8 cellular contexts compared by ENCODE assay signal in the genomic region with DNA sequence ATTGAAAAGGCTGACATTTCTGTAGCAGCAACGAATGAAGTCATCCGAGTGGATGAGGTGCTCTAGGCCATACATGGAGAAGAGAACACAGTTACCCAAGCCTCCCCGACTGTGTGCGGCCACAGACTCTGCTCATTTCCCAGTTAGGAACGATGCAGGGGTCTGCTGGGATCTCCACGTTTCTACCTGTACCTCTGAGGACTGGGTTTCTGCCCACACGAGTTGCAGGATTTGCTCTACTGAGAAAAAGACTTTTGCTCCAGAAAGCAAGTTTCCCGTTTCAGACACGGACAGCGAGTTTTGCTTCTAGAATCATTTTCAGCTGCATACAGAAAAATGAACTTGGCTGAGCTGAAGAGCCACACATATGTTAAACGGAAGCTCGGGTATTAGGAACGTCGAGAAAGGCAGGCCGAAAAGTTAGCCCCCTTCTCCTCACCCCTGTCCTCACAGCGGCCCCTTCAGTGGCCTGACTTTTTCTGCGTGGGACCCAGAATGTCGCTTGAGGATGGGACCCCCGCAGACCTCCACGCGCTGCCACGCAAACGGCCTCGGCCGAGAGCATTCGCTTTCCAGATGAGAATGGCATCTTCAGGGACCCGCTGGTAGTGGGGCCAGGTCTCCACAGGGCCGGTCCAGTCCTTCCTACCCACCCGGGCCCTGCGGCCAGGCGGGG. TPM values are rescaled to one million over a fixed set of nuclear protein-coding genes. Genes with fewer than 3 reads are reported as not detected.
DNase-seq lines count a peak whose midpoint lies in the region; ATAC-seq and FAIRE-seq lines count a peak whose summit lies in the region.

No MANE protein-coding gene starts in this region.

- H3K36me3 ChIP-seq in iPS DF 6.9 (ENCODE audit: control insufficient read depth, insufficient read depth, low read length) (no peaks in the 10 kb centered on the region), small intestine (ENCODE audit: control insufficient read depth in 2 of 2, insufficient read depth in 2 of 2, low read length in 2 of 2) (no peaks in the 10 kb centered on the region)

- POLR2A ChIA-PET in activated CD4-positive, alpha-beta T cell treated with anti-CD3 and anti-CD28 coated beads, Interleukin-2, amount 10 ng/mL, durations not matched to agents 7 days and 5 days (lab: Charles Lee): no interaction called here
- POLR2A ChIA-PET in activated naive CD8-positive, alpha-beta T cell treated with anti-CD3 and anti-CD28 coated beads, Interleukin-2, amount 10 ng/mL, durations not matched to agents 7 days and 5 days (lab: Charles Lee): no interaction called here

- H3K9me3 Mint-ChIP-seq in activated CD4-positive, alpha-beta T cell treated with anti-CD3 and anti-CD28 coated beads, Interleukin-2, amount 10 ng/mL, durations not matched to agents 7 days and 5 days: no peaks in the 10 kb centered on the region
- no peaks in the 10 kb centered on the region for H3K9me3 Mint-ChIP-seq in activated naive CD8-positive, alpha-beta T cell treated with anti-CD3 and anti-CD28 coated beads, Interleukin-2, amount 10 ng/mL, durations not matched to agents 7 days and 5 days

- ATAC-seq in activated naive CD8-positive, alpha-beta T cell treated with anti-CD3 and anti-CD28 coated beads, Interleukin-2, amount 10 ng/mL, durations not matched to agents 7 days and 5 days (ENCODE audit: low read depth): no peak
- ATAC-seq in HG03460 (IDR thresholded peaks at IDR 0.05; ENCODE audit: unreplicated experiment) (no peak), HG03439 (IDR thresholded peaks at IDR 0.05; ENCODE audit: unreplicated experiment) (no peak)

- peak overlapping the region; percentile 56 for H3K4me3 Mint-ChIP-seq in activated CD4-positive, alpha-beta T cell treated with anti-CD3 and anti-CD28 coated beads, Interleukin-2, amount 10 ng/mL, durations not matched to agents 7 days and 5 days
- H3K4me3 Mint-ChIP-seq in activated naive CD8-positive, alpha-beta T cell treated with anti-CD3 and anti-CD28 coated beads, Interleukin-2, amount 10 ng/mL, durations not matched to agents 7 days and 5 days: peak overlapping the region; percentile 48

- CTCF ChIA-PET in activated CD4-positive, alpha-beta T cell treated with anti-CD3 and anti-CD28 coated beads, Interleukin-2, amount 10 ng/mL, durations not matched to agents 7 days and 5 days (lab: Charles Lee): no interaction called here

- H3K9me3 ChIP-seq in iPS DF 6.9 (ENCODE audit: control insufficient read depth, insufficient read depth, low read length): no peaks in the 10 kb centered on the region
- no peaks in the 10 kb centered on the region for H3K9me3 ChIP-seq in small intestine (ENCODE audit: control insufficient read depth, low read depth)

- no CpG with 5 or more reads among the region's 31 CpGs for WGBS in iPS DF 6.9 (ENCODE audit: insufficient coverage, insufficient read length)
- WGBS in small intestine, 3 donors: 26 to 52% (median 45%) methylated on average over 31 of the region's 31 CpGs

- H3K27ac ChIP-seq in iPS DF 6.9 (ENCODE audit: low read length) (no peak overlapping the region), small intestine (ENCODE audit: low read depth in 1 of 2, low read length in 1 of 2) (peak overlapping the region; percentile 42 to 91)

- no peak overlapping the region for H3K27ac Mint-ChIP-seq in activated CD4-positive, alpha-beta T cell treated with anti-CD3 and anti-CD28 coated beads, Interleukin-2, amount 10 ng/mL, durations not matched to agents 7 days and 5 days
- H3K27ac Mint-ChIP-seq in activated naive CD8-positive, alpha-beta T cell treated with anti-CD3 and anti-CD28 coated beads, Interleukin-2, amount 10 ng/mL, durations not matched to agents 7 days and 5 days: no peak overlapping the region

- DNase-seq in activated CD4-positive, alpha-beta T cell treated with anti-CD3 and anti-CD28 coated beads, Interleukin-2, amount 10 ng/mL, durations not matched to agents 7 days and 5 days: no peak
- DNase-seq in activated CD4-positive, alpha-beta T cell treated with anti-CD3 and anti-CD28 coated beads, Interleukin-2, amount 50 U/mL, for 4 hours: no peak
- DNase-seq in activated naive CD8-positive, alpha-beta T cell treated with anti-CD3 and anti-CD28 coated beads, Interleukin-2, amount 10 ng/mL, durations not matched to agents 7 days and 5 days: no peak
- DNase-seq in iPS DF 6.9 (ENCODE audit: low read depth, low spot score) (no peak), small intestine (no peak), DMS 273 treated with DMSO at 0.1 percent for 48 hours (lab: John Stamatoyannopoulos, UW) (no peak)

- peak overlapping the region; percentile 57; the same call in 1 of the 2 replicates for H3K4me3 ChIP-seq in iPS DF 6.9 (ENCODE audit: low read length)
- peak overlapping the region in 1 of 2 donors; percentile 70 for H3K4me3 ChIP-seq in small intestine (ENCODE audit: low read depth in 1 of 2, low read length in 2 of 2)

- no peaks in the 10 kb centered on the region for H3K36me3 Mint-ChIP-seq in activated CD4-positive, alpha-beta T cell treated with anti-CD3 and anti-CD28 coated beads, Interleukin-2, amount 10 ng/mL, durations not matched to agents 7 days and 5 days (ENCODE audit: low read depth)
- no peaks in the 10 kb centered on the region for H3K36me3 Mint-ChIP-seq in activated naive CD8-positive, alpha-beta T cell treated with anti-CD3 and anti-CD28 coated beads, Interleukin-2, amount 10 ng/mL, durations not matched to agents 7 days and 5 days

- peaks cover 48% of the 10 kb centered on the region for H3K4me1 Mint-ChIP-seq in activated CD4-positive, alpha-beta T cell treated with anti-CD3 and anti-CD28 coated beads, Interleukin-2, amount 10 ng/mL, durations not matched to agents 7 days and 5 days
- H3K4me1 Mint-ChIP-seq in activated naive CD8-positive, alpha-beta T cell treated with anti-CD3 and anti-CD28 coated beads, Interleukin-2, amount 10 ng/mL, durations not matched to agents 7 days and 5 days: peaks cover 23% of the 10 kb centered on the region

- peaks cover 4% of the 10 kb centered on the region for H3K4me1 ChIP-seq in iPS DF 6.9 (ENCODE audit: control insufficient read depth, insufficient read depth, low read length)
- H3K4me1 ChIP-seq in small intestine (ENCODE audit: control insufficient read depth in 2 of 2, insufficient read depth in 1 of 2, low read depth in 1 of 2, low read length in 1 of 2): peaks cover 0 to 4% of the 10 kb centered on the region in 2 donors

- H3K27me3 Mint-ChIP-seq in activated CD4-positive, alpha-beta T cell treated with anti-CD3 and anti-CD28 coated beads, Interleukin-2, amount 10 ng/mL, durations not matched to agents 7 days and 5 days: peaks cover 77% of the 10 kb centered on the region
- peaks cover 85% of the 10 kb centered on the region for H3K27me3 Mint-ChIP-seq in activated naive CD8-positive, alpha-beta T cell treated with anti-CD3 and anti-CD28 coated beads, Interleukin-2, amount 10 ng/mL, durations not matched to agents 7 days and 5 days

- H3K27me3 ChIP-seq in iPS DF 6.9 (ENCODE audit: control insufficient read depth, insufficient read depth, low read length): peaks cover 7% of the 10 kb centered on the region; the same call in 1 of the 2 replicates
- H3K27me3 ChIP-seq in small intestine (ENCODE audit: control insufficient read depth in 2 of 2, insufficient read depth in 2 of 2, low read length in 2 of 2): no peaks in the 10 kb centered on the region

- no peak for FAIRE-seq in small intestine (lab: Jason Lieb, UNC)

RNA-seq across cellular contexts. Expression of gene RAB31, which starts 0.6 kb away (rescaled TPM):
- 1 to 10 TPM in 1 of 2 experiments, under 1 TPM in 1; 0.92 to 1.3 TPM for total RNA-seq in activated CD4-positive, alpha-beta T cell treated with anti-CD3 and anti-CD28 coated beads, Interleukin-2, amount 10 ng/mL, durations not matched to agents 7 days and 5 days
- total RNA-seq in activated naive CD8-positive, alpha-beta T cell treated with anti-CD3 and anti-CD28 coated beads, Interleukin-2, amount 10 ng/mL, durations not matched to agents 7 days and 5 days: 1 to 10 TPM in 1 of 2 experiments, under 1 TPM in 1; 0.94 to 3.6 TPM
- 10 to 100 TPM in 2 of 3 donors, 1 to 10 TPM in 1; 4.2 to 18.4 (median 15.9) TPM for polyA plus RNA-seq in small intestine
